Comparison of ENCODE assay signal across 16 cellular contexts in genomic region chr20:8423482-8423881, GRCh38.
A peak's percentile ranks its signal among the peaks of the same experiment; 100 is the strongest.
DNase-seq lines count a peak whose midpoint lies in the region; ATAC-seq and TF ChIP-seq lines count a peak whose summit lies in the region.
"Had no signal": no experiment of that assay in that cellular context is flagged by ENCODE, and none has a peak within 500 bp of the region (broad histone marks: within the 10 kb centered on the region; RNA-seq: fewer than 3 reads in every experiment).

No MANE protein-coding gene starts in this region.

- no peak for TF ChIP-seq CTCF in cardiac muscle cell (IDR thresholded peaks at IDR 0.05; ENCODE audit: low read depth, low read length)

- intact Hi-C loops in Right ventricle myocardium inferior (cut with DNase I): no loop called here

- ATAC-seq in Right ventricle myocardium inferior: no peak
- ATAC-seq in HG03442 (IDR thresholded peaks at IDR 0.05; ENCODE audit: unreplicated experiment): no peak
- ATAC-seq: GM23338, HCT116 had no signal

- no peaks in the 10 kb centered on the region for H3K36me3 ChIP-seq in cardiac muscle cell
- H3K36me3 ChIP-seq: Peyer's patch had no signal

- H3K4me3 ChIP-seq in cardiac muscle cell: no peak overlapping the region
- H3K4me3 ChIP-seq: GM23338, Peyer's patch had no signal

- no peaks in the 10 kb centered on the region for H3K27me3 ChIP-seq in cardiac muscle cell
- H3K27me3 ChIP-seq: Peyer's patch had no signal

- no peaks in the 10 kb centered on the region for H3K9me3 ChIP-seq in cardiac muscle cell (ENCODE audit: low read depth)
- H3K9me3 ChIP-seq: Peyer's patch had no signal

- H3K27ac ChIP-seq in cardiac muscle cell: peak overlapping the region; percentile 19
- no peak overlapping the region for H3K27ac ChIP-seq in caudate nucleus (ENCODE audit: low read depth, low read length)
- H3K27ac ChIP-seq: Peyer's patch had no signal

- H3K4me1 ChIP-seq in cardiac muscle cell (ENCODE audit: low read depth): peaks cover 12% of the 10 kb centered on the region
- H3K4me1 ChIP-seq: Peyer's patch had no signal

- no peak for DNase-seq in cardiac muscle cell (ENCODE audit: low read depth in 1 of 2, low spot score in 1 of 2)
- no peak for DNase-seq in Right ventricle myocardium inferior (ENCODE audit: missing footprints)
- DNase-seq in NCI-H1694 treated with DMSO at 0.1 percent for 48 hours (lab: John Stamatoyannopoulos, UW): peak; percentile 57
- DNase-seq in NCI-H69 (lab: John Stamatoyannopoulos, UW): peak; percentile 72
- no peak for DNase-seq in caudate nucleus (lab: John Stamatoyannopoulos, UW)
- DNase-seq in iPS-NIHi7 (ENCODE audit: extremely low spot score): no peak
- DNase-seq: CD4-positive, alpha-beta memory T cell; DND-41; KG1; NCI-H510A; Peyer's patch; Right ventricle myocardium superior; T-helper 2 cell had no signal

Comparison
In these comparisons a context has a peak if more than half of its experiments do, and no peak if none do; other contexts are left out.
1. DNase-seq: peak in NCI-H1694 treated with DMSO at 0.1 percent for 48 hours (single experiment) and NCI-H69 (single experiment); none in cardiac muscle cell (0 of 2), Right ventricle myocardium inferior (single experiment), caudate nucleus (0 of 61) and iPS-NIHi7 (single experiment).